Comparison of ENCODE assay signal across 19 cellular contexts in the genomic region with DNA sequence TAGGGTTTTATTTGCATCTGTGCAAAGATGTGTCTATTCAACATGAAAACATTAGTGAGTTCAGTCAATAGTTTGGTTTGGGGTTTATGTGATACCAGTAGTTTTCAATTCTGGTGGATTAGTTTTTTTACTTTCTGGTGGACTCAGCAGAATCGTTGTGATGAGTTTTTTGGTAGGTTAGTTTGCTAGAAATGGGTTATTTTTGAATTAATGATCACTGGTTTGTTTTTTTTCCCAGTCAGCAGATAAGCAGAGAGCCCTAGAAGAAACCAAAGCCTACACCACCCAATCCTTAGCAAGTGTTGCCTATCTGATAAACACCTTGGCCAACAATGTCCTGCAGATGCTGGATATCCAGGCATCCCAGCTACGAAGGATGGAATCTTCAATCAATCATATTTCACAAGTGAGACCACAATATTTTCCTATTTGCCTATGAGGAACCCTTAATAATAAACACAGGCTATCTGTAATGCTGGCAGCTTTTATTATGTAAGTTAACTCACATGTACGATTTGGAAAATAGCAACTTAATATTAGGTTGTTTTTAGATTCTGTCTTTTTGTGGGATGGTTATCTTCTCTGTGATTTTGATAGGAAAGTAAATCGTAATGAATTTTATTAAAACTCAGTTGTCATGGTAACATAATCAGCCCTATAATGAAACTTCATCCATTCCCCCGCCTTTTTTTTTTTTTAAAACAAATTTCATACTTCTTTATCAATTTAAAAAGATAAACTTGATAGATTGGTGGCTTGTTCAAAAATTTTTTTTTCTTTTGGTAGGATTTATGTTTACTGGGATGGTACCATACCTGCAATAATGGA. TPM values are rescaled to one million over a fixed set of nuclear protein-coding genes. Genes with fewer than 3 reads are reported as not detected.
DNase-seq lines count a peak whose midpoint lies in the region; ATAC-seq, FAIRE-seq and TF ChIP-seq lines count a peak whose summit lies in the region.
"Had no signal": no experiment of that assay in that cellular context is flagged by ENCODE, and none has a peak within 500 bp of the region (broad histone marks: within the 10 kb centered on the region; RNA-seq: fewer than 3 reads in every experiment).

No MANE protein-coding gene starts in this region.

- TF ChIP-seq POLR2A in HepG2 (IDR thresholded peaks at IDR 0.05; ENCODE audit: insufficient read depth in 1 of 2, low read depth in 2 of 2, low read length in 2 of 2): no peak
- no peak for TF ChIP-seq POLR2A in right lobe of liver (IDR thresholded peaks at IDR 0.05)

- H4K20me1 ChIP-seq in HepG2 (ENCODE audit: insufficient read depth, low read length) (no peaks in the 10 kb centered on the region), astrocyte (ENCODE audit: insufficient read depth, low read length) (peaks cover 14% of the 10 kb centered on the region), GM23338 (replicated peaks; ENCODE audit: insufficient read depth) (peaks cover 11% of the 10 kb centered on the region)

- FAIRE-seq in HepG2 (lab: Jason Lieb, UNC) (no peak), astrocyte (lab: Jason Lieb, UNC) (peak; percentile 58)
- FAIRE-seq: GM12878, GM18507, H1 had no signal

- H3K4me2 ChIP-seq in HepG2 (ENCODE audit: low read depth, low read length) (no peak overlapping the region), astrocyte (ENCODE audit: low read length) (no peak overlapping the region), GM23338 (no peak overlapping the region)

- intact Hi-C loops in HepG2 (cut with micrococcal nuclease; ENCODE audit: unreplicated experiment): no loop called here
- intact Hi-C loops in right lobe of liver (cut with DNase I): no loop called here

- H3K9ac ChIP-seq in HepG2 (ENCODE audit: insufficient read depth, low read depth, low read length): no peak overlapping the region
- no peak overlapping the region for H3K9ac ChIP-seq in astrocyte (ENCODE audit: low read length)

- H2AFZ ChIP-seq in HepG2 (ENCODE audit: low read length) (no peak overlapping the region), astrocyte (ENCODE audit: low read depth, low read length) (no peak overlapping the region), GM23338 (no peak overlapping the region)

- ATAC-seq in HepG2 (no peak), right lobe of liver (no peak), GM23338 (no peak), HG03460 (IDR thresholded peaks at IDR 0.05; ENCODE audit: unreplicated experiment) (no peak)
- ATAC-seq: GM12878 had no signal

- POLR2A ChIA-PET in HepG2 (lab: Yijun Ruan, JAX): no interaction called here

- no peak for TF ChIP-seq RAD21 in HepG2 (CRISPR knock-in tag; IDR thresholded peaks at IDR 0.05)

- H3K27ac Mint-ChIP-seq in astrocyte (ENCODE audit: unreplicated experiment) (no peak overlapping the region), GM23338 (no peak overlapping the region)
- H3K27ac Mint-ChIP-seq: B cell; CD4-positive, alpha-beta T cell; HFFc6; IgD-negative memory B cell had no signal

- H3K36me3 ChIP-seq in HepG2 (replicated peaks in 1 of 2; ENCODE audit: control insufficient read depth in 1 of 2, insufficient read depth in 2 of 2, low read length in 2 of 2): peaks cover 5 to 13% of the 10 kb centered on the region in 2 experiments; a peak in 4 of 5 replicates
- no peaks in the 10 kb centered on the region for H3K36me3 ChIP-seq in right lobe of liver
- no peaks in the 10 kb centered on the region for H3K36me3 ChIP-seq in astrocyte (ENCODE audit: insufficient read depth, low read length)
- peaks cover 19% of the 10 kb centered on the region; the same call in 1 of the 2 replicates for H3K36me3 ChIP-seq in GM23338 (ENCODE audit: insufficient read depth)

- no peaks in the 10 kb centered on the region for H3K27me3 Mint-ChIP-seq in astrocyte (ENCODE audit: low read depth, unreplicated experiment)
- peaks cover 2% of the 10 kb centered on the region for H3K27me3 Mint-ChIP-seq in GM23338 (ENCODE audit: insufficient read depth, low read depth, poor library complexity)
- H3K27me3 Mint-ChIP-seq: B cell; CD4-positive, alpha-beta T cell; IgD-negative memory B cell had no signal

- H3K4me3 ChIP-seq in HepG2 (replicated peaks in 1 of 3; ENCODE audit: insufficient read depth in 1 of 3, low read depth in 2 of 3, low read length in 3 of 3) (no peak overlapping the region), right lobe of liver (no peak overlapping the region), astrocyte (ENCODE audit: insufficient read depth, low read depth, low read length) (no peak overlapping the region), GM23338 (no peak overlapping the region)
- H3K4me3 ChIP-seq: GM12878 had no signal

- no TSS peak for BruUV-seq in HepG2 (replicated peaks; lab: Mats Ljungman, UMichigan)

- H3K27me3 ChIP-seq in HepG2 (ENCODE audit: control insufficient read depth in 1 of 2, insufficient read depth in 2 of 2, low read length in 2 of 2) (no peaks in the 10 kb centered on the region), right lobe of liver (no peaks in the 10 kb centered on the region), astrocyte (ENCODE audit: insufficient read depth, low read length) (no peaks in the 10 kb centered on the region), GM23338 (ENCODE audit: insufficient read depth) (no peaks in the 10 kb centered on the region)

- H3K36me3 Mint-ChIP-seq in astrocyte (ENCODE audit: low read depth, unreplicated experiment) (no peaks in the 10 kb centered on the region), GM23338 (ENCODE audit: low read depth) (peaks cover 41% of the 10 kb centered on the region)

- TF ChIP-seq CTCF in HepG2 (CRISPR knock-in tag; IDR thresholded peaks at IDR 0.05) (no peak), right lobe of liver (IDR thresholded peaks at IDR 0.05) (no peak), astrocyte (IDR thresholded peaks at IDR 0.05; ENCODE audit: insufficient read depth, low read depth, low read length) (no peak), GM23338 (conservative IDR thresholded peaks at IDR 0.05; ENCODE audit: low read depth in 2 of 2) (no peak)

- H3K9me2 ChIP-seq in GM23338 (ENCODE audit: insufficient read depth): no peaks in the 10 kb centered on the region

- H3K27ac ChIP-seq in HepG2 (ENCODE audit: extremely low read length, insufficient read depth, low read length): no peak overlapping the region
- no peak overlapping the region for H3K27ac ChIP-seq in right lobe of liver
- no peak overlapping the region for H3K27ac ChIP-seq in astrocyte (ENCODE audit: low read depth, low read length)
- no peak overlapping the region for H3K27ac ChIP-seq in GM23338 (ENCODE audit: low read depth)

- H3K4me3 Mint-ChIP-seq in astrocyte (ENCODE audit: unreplicated experiment): no peak overlapping the region
- H3K4me3 Mint-ChIP-seq in GM23338: no peak overlapping the region
- H3K4me3 Mint-ChIP-seq: B cell; CD4-positive, alpha-beta T cell; HFFc6; IgD-negative memory B cell had no signal

- no peak for TF ChIP-seq EP300 in HepG2 (IDR thresholded peaks at IDR 0.05; ENCODE audit: low read depth in 2 of 2, low read length in 2 of 2)
- no peak for TF ChIP-seq EP300 in HepG2 (CRISPR knock-in tag; IDR thresholded peaks at IDR 0.05; ENCODE audit: borderline replicate concordance)

- H3K4me1 ChIP-seq in HepG2 (ENCODE audit: insufficient read depth, low read length) (no peaks in the 10 kb centered on the region), right lobe of liver (no peaks in the 10 kb centered on the region), astrocyte (ENCODE audit: insufficient read depth, low read length) (no peaks in the 10 kb centered on the region), GM23338 (ENCODE audit: insufficient read depth) (no peaks in the 10 kb centered on the region)

- H3F3A ChIP-seq in GM23338 (replicated peaks; ENCODE audit: low read depth): no peaks in the 10 kb centered on the region

- H3K9me3 ChIP-seq in HepG2 (ENCODE audit: low read length) (no peaks in the 10 kb centered on the region), right lobe of liver (no peaks in the 10 kb centered on the region), astrocyte (ENCODE audit: insufficient read depth, low read depth, low read length) (no peaks in the 10 kb centered on the region)

- CTCF ChIA-PET in HepG2 (lab: Yijun Ruan, JAX; ENCODE audit: low intra/inter-chr PET ratio, low total read pairs): no interaction called here

- no peaks in the 10 kb centered on the region for H3K4me1 Mint-ChIP-seq in astrocyte (ENCODE audit: low read depth, unreplicated experiment)
- H3K4me1 Mint-ChIP-seq in GM23338: no peaks in the 10 kb centered on the region
- H3K4me1 Mint-ChIP-seq: B cell had no signal

- in situ Hi-C loops in HepG2 (cut with HindIII; ENCODE audit: extremely low pct_ligation_motif_present, low pct_unique_long_range_greater_than_20kb): no loop called here

- whole genome bisulfite sequencing in HepG2 (ENCODE audit: low lambda C conversion rate): 90% methylated on average over 5 of the region's 5 CpGs
- WGBS in right lobe of liver (ENCODE audit: insufficient coverage, low coverage, low lambda C conversion rate, missing lambda C conversion rate): 92% methylated on average over 5 of the region's 5 CpGs

- DNase-seq in HepG2 (ENCODE audit: low spot score) (no peak), right lobe of liver (no peak), OCI-M1 (lab: John Stamatoyannopoulos, UW) (peak; percentile 23), astrocyte (ENCODE audit: low read depth) (no peak), GM23338 (ENCODE audit: low spot score) (no peak)
- DNase-seq in activated CD4-positive, alpha-beta T cell treated with anti-CD3 and anti-CD28 coated beads for 48 hours: no peak
- DNase-seq: C1 segment of cervical spinal cord; Calu3; CD4-positive, alpha-beta T cell; DMS 273 treated with DMSO at 0.1 percent for 48 hours; DMS79; HCEC 1CT; HFFc6 had no signal

- H3K9me3 Mint-ChIP-seq in astrocyte (ENCODE audit: unreplicated experiment) (no peaks in the 10 kb centered on the region), GM23338 (no peaks in the 10 kb centered on the region; the same call in 2 of the 3 replicates)
- H3K9me3 Mint-ChIP-seq: CD4-positive, alpha-beta T cell; HFFc6; IgD-negative memory B cell had no signal

- H3K79me2 ChIP-seq in HepG2 (ENCODE audit: insufficient read depth, low read length) (peaks cover 1% of the 10 kb centered on the region), astrocyte (ENCODE audit: insufficient read depth, low read length) (peaks cover 74% of the 10 kb centered on the region), GM23338 (replicated peaks; ENCODE audit: insufficient read depth) (peaks cover 88% of the 10 kb centered on the region)

RNA-seq across cellular contexts. Expression of a gene that starts 38.7 kb away (rescaled TPM):
- total RNA-seq in HepG2 (2016; rRNA removed; fragmentation: Illumina TruSeq; extraction: Trizol) (25.6 and 28.4 TPM in 2 replicates), right lobe of liver (10 to 100 TPM in 3 of 6 experiments, 1 to 10 TPM in 3; 5.2 to 13.9 (median 8.9) TPM), astrocyte (56.0 and 58.6 TPM in 2 replicates)
- 44.8 and 46.3 TPM in 2 replicates for total RNA-seq in HepG2 (2016; cell fraction: cytosol; rRNA removed; fragmentation: Illumina TruSeq; extraction: Trizol; ENCODE audit: low read depth)
- 21.9 and 28.8 TPM in 2 replicates for total RNA-seq in HepG2 (2016; cell fraction: insoluble cytoplasmic fraction; rRNA removed; fragmentation: Illumina TruSeq; extraction: Trizol)
- total RNA-seq in HepG2 (2016; cell fraction: membrane; rRNA removed; fragmentation: Illumina TruSeq; extraction: Trizol): 68.2 and 73.5 TPM in 2 replicates
- total RNA-seq in HepG2 (2016; cell fraction: nucleus; rRNA removed; fragmentation: Illumina TruSeq; extraction: Trizol): 23.7 and 25.0 TPM in 2 replicates
- polyA plus RNA-seq in HepG2 (2011; rRNA removed) (25.7 and 32.4 TPM in 2 replicates), GM23338 (2016; fragmentation: Nextera tagmentation; extraction: Ambion mirVana) (37.2 and 46.5 TPM in 2 replicates)
- polyA plus RNA-seq in HepG2 (2011; cell fraction: cytosol; rRNA removed): 31.0 and 32.8 TPM in 2 replicates
- 71.0 and 77.5 TPM in 2 replicates for polyA plus RNA-seq in HepG2 (2011; cell fraction: nucleus; rRNA removed)
- polyA plus RNA-seq in HepG2 (2012): 45.1 and 50.7 TPM in 2 replicates
- polyA plus RNA-seq in HepG2 (2016; cell fraction: cytosol; fragmentation: Illumina TruSeq; extraction: Trizol; ENCODE audit: low read depth): 96.9 and 104 TPM in 2 replicates
- 42.9 and 54.1 TPM in 2 replicates for polyA plus RNA-seq in HepG2 (2016; cell fraction: insoluble cytoplasmic fraction; fragmentation: Illumina TruSeq; extraction: Trizol; ENCODE audit: low read depth)
- polyA plus RNA-seq in HepG2 (2016; cell fraction: membrane; fragmentation: Illumina TruSeq; extraction: Trizol; ENCODE audit: low read depth): 133 and 138 TPM in 2 replicates
- 55.9 and 61.1 TPM in 2 replicates for polyA plus RNA-seq in HepG2 (2016; cell fraction: nucleus; fragmentation: Illumina TruSeq; extraction: Trizol; ENCODE audit: insufficient read depth, low read depth)
- polyA minus RNA-seq in HepG2 (2011; rRNA and poly(A)+ RNA removed; ENCODE audit: low replicate concordance): 25.3 and 47.5 TPM in 2 replicates
- polyA minus RNA-seq in HepG2 (2011; cell fraction: cytosol; rRNA and poly(A)+ RNA removed): 18.2 and 21.5 TPM in 2 replicates
- 43.9 and 45.2 TPM in 2 replicates for polyA minus RNA-seq in HepG2 (2011; cell fraction: nucleus; rRNA and poly(A)+ RNA removed)
- total RNA-seq in GM23338 (2014; rRNA removed; shearing (Covaris generic)): 94.3 and 114 TPM in 2 replicates
